In the genomic region with DNA sequence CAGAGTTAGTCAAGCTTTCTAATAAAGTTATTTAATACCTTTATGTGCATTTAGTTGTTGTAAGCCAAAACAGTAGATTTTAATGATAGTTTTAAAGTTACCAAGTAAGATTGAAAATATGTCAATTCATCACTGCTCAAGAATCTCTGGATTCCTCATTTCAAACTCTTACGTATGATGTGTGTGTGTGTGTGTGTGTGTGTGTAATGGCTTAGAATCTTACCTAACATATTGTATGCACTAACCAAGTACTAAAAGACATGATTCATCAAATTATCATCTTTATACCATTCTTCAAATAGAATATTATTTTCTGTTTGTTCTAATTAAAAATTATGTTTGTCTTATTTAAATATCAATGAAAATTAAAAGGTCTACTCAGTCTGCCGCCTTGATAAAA, we compare ENCODE assay signal across 22 cellular contexts. TPM values are rescaled to one million over a fixed set of nuclear protein-coding genes. Genes with fewer than 3 reads are reported as not detected.
DNase-seq lines count a peak whose midpoint lies in the region; TF ChIP-seq lines count a peak whose summit lies in the region.
"Had no signal": no experiment of that assay in that cellular context is flagged by ENCODE, and none has a peak within 500 bp of the region (broad histone marks: within the 10 kb centered on the region; RNA-seq: fewer than 3 reads in every experiment).

No MANE protein-coding gene starts in this region.

- no peak overlapping the region for H3K27ac ChIP-seq in brain microvascular endothelial cell
- H3K27ac ChIP-seq: ascending aorta, testis had no signal

- in situ Hi-C loops in brain microvascular endothelial cell (cut with HindIII; ENCODE audit: low pct_ligation_motif_present, low sequenced_read_pairs): no loop called here

- peak; percentile 44 for DNase-seq in AG04449 (ENCODE audit: low read depth, low spot score)
- DNase-seq in HS-27A (ENCODE audit: low read depth): peak; percentile 85
- DNase-seq in brain microvascular endothelial cell: peak; percentile 19
- DNase-seq in glomerular visceral epithelial cell (ENCODE audit: extremely low spot score): peak; percentile 40
- no peak for DNase-seq in foreskin melanocyte
- DNase-seq in iPS-NIHi7 (ENCODE audit: extremely low spot score): no peak
- no peak for DNase-seq in mucosa of gallbladder (ENCODE audit: low spot score)
- no peak for DNase-seq in NCI-H526 treated with DMSO at 0.1 percent for 48 hours (lab: John Stamatoyannopoulos, UW)
- DNase-seq: activated CD4-positive, alpha-beta T cell treated with anti-CD3 and anti-CD28 coated beads for 1 hour; activated naive CD4-positive, alpha-beta T cell treated with anti-CD3 and anti-CD28 coated beads, Interleukin-2, amount 50 U/mL, for 16 hours; activated T-cell treated with anti-CD3 and anti-CD28 coated beads, Interleukin-2, amount 50 U/mL, for 72 hours; DMS 273 treated with DMSO at 0.1 percent for 48 hours; effector memory CD8-positive, alpha-beta T cell; natural killer cell; NCI-H1417 treated with DMSO at 0.1 percent for 48 hours; NCI-H2171; NCI-H69; SHP77 treated with DMSO at 0.1 percent for 48 hours; stimulated activated CD4-positive, alpha-beta T cell treated with anti-CD3 and anti-CD28 coated beads, Interleukin-1b, Interleukin-23, amount 100 ng/mL, for 48 hours; stimulated activated naive B cell treated with anti-CD40 and anti-IgM and Interleukin-4, amounts not matched to agents 10 μg/mL and 1 μg/mL and 100 μg/mL, for 72 hours; testis had no signal

- H3K4me3 ChIP-seq in AG04449 (ENCODE audit: low read depth, low read length) (no peak overlapping the region), brain microvascular endothelial cell (ENCODE audit: low read depth, low read length) (no peak overlapping the region)
- H3K4me3 ChIP-seq: ascending aorta, testis had no signal

- POLR2A ChIA-PET in AG04449 (lab: Yijun Ruan, JAX): no interaction called here

- no peaks in the 10 kb centered on the region for H3K36me3 ChIP-seq in brain microvascular endothelial cell (replicated peaks)

- TF ChIP-seq CTCF in AG04449 (IDR thresholded peaks at IDR 0.05; ENCODE audit: insufficient read depth, low read length, missing control alignments): no peak
- TF ChIP-seq CTCF in brain microvascular endothelial cell (IDR thresholded peaks at IDR 0.05; ENCODE audit: low read depth, low read length, missing control alignments): no peak

- CTCF ChIA-PET in AG04449 (lab: Yijun Ruan, JAX): no interaction called here

- H3K27me3 ChIP-seq in brain microvascular endothelial cell (replicated peaks): no peaks in the 10 kb centered on the region
- H3K27me3 ChIP-seq: ascending aorta, testis had no signal

RNA-seq across cellular contexts. Expression of a gene that starts 41.5 kb away (rescaled TPM):
- total RNA-seq in mucosa of gallbladder: 16.3 TPM

Comparison
In these comparisons a context has a peak if more than half of its experiments do, and no peak if none do; other contexts are left out.
1. DNase-seq: peak in AG04449 (single experiment), HS-27A (single experiment), brain microvascular endothelial cell (single experiment) and glomerular visceral epithelial cell (single experiment); none in foreskin melanocyte (single experiment), iPS-NIHi7 (single experiment), mucosa of gallbladder (single experiment) and NCI-H526 treated with DMSO at 0.1 percent for 48 hours (single experiment).